ENCODE assay signal across 2 cellular contexts in the genomic region with DNA sequence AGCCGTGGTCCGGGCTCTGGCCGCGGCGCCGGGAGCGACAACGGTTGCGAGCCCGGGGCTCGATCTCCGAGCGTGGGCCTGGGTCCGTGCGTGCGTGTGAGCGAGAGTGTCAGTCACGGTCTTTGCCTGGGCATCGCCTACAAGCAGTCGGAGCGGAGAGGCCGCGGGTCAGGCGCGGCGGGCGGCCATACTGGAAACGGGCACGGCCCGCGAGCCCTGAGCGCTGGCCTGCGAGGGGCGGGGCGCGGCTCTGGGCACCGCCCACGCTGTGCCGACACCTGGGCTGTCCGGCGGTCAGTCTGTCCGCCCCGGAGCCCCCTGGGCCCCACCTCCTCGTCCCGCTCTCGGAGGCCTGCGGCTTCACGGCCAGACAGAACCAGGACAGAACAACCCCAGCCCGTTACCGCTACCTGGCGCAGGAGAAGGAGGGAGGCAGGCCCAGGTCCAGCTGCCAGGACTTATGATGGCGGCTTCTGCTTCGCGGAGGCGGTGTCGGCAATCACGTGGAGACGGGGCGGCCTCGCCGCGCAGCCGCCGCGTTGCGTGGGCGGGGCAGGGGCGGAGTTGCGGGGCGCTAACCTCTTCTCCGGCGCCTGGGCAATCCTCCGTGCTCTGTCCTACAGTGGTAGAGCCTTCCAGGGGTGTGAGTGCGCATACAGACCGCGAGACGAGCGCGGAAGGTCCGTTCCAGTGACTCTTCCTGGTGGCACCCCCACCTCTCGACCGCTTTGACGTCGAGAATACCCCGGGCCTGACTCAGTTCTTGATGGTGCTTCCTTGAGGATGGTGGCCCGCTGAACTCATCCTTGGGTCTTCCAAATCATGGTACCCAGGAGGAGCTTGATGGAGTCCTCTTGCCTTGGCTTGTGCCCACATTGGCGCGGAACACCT.
TF ChIP-seq lines count a peak whose summit lies in the region.

A gene with protein sequence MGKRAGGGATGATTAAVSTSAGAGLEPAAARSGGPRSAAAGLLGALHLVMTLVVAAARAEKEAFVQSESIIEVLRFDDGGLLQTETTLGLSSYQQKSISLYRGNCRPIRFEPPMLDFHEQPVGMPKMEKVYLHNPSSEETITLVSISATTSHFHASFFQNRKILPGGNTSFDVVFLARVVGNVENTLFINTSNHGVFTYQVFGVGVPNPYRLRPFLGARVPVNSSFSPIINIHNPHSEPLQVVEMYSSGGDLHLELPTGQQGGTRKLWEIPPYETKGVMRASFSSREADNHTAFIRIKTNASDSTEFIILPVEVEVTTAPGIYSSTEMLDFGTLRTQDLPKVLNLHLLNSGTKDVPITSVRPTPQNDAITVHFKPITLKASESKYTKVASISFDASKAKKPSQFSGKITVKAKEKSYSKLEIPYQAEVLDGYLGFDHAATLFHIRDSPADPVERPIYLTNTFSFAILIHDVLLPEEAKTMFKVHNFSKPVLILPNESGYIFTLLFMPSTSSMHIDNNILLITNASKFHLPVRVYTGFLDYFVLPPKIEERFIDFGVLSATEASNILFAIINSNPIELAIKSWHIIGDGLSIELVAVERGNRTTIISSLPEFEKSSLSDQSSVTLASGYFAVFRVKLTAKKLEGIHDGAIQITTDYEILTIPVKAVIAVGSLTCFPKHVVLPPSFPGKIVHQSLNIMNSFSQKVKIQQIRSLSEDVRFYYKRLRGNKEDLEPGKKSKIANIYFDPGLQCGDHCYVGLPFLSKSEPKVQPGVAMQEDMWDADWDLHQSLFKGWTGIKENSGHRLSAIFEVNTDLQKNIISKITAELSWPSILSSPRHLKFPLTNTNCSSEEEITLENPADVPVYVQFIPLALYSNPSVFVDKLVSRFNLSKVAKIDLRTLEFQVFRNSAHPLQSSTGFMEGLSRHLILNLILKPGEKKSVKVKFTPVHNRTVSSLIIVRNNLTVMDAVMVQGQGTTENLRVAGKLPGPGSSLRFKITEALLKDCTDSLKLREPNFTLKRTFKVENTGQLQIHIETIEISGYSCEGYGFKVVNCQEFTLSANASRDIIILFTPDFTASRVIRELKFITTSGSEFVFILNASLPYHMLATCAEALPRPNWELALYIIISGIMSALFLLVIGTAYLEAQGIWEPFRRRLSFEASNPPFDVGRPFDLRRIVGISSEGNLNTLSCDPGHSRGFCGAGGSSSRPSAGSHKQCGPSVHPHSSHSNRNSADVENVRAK (N-terminal part only) (minus strand): TSS at position 215 of the 891 bp plus-strand sequence. CDS start 286 bp downstream, outside the sequence.

TF ChIP-seq in IMR-90, 13 proteins besides CTCF, POLR2A, EP300 and RAD21:
- TF ChIP-seq RCOR1 (IDR thresholded peaks at IDR 0.05; ENCODE audit: insufficient replicate concordance, low read length) (peak; percentile 57), MAZ (IDR thresholded peaks at IDR 0.05; ENCODE audit: borderline replicate concordance, low read depth, low read length) (peak; percentile 77), FOS (IDR thresholded peaks at IDR 0.05; ENCODE audit: low read depth, low read length) (0 out of 2 replicates have a peak, but pooled peaks have one; percentile 30), MXI1 (IDR thresholded peaks at IDR 0.05; ENCODE audit: borderline replicate concordance, low read depth, low read length) (peak; percentile 67; the same call in 1 of the 2 replicates), NFE2L2 (IDR thresholded peaks at IDR 0.05; ENCODE audit: low read depth, low read length) (no peak), BHLHE40 (IDR thresholded peaks at IDR 0.05; ENCODE audit: low read depth, low read length) (peak; percentile 79), CEBPB (IDR thresholded peaks at IDR 0.05; ENCODE audit: low read depth, low read length) (0 out of 2 replicates have a peak, but pooled peaks have one; percentile 28), MAFK (IDR thresholded peaks at IDR 0.05; ENCODE audit: low read depth, low read length) (no peak)
- TF ChIP-seq, protein P1, sequence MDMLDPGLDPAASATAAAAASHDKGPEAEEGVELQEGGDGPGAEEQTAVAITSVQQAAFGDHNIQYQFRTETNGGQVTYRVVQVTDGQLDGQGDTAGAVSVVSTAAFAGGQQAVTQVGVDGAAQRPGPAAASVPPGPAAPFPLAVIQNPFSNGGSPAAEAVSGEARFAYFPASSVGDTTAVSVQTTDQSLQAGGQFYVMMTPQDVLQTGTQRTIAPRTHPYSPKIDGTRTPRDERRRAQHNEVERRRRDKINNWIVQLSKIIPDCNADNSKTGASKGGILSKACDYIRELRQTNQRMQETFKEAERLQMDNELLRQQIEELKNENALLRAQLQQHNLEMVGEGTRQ (IDR thresholded peaks at IDR 0.05; ENCODE audit: low read depth, low read length) = peak; percentile 98

TF ChIP-seq in endothelial cell of umbilical vein, 7 proteins besides CTCF, POLR2A, EP300 and RAD21:
- TF ChIP-seq FOS (IDR thresholded peaks at IDR 0.05; ENCODE audit: borderline replicate concordance, insufficient read depth, low read length) (no peak), POLR2AphosphoS5 (IDR thresholded peaks at IDR 0.05; ENCODE audit: insufficient read depth, low read depth, low read length) (no peak), MYC (IDR thresholded peaks at IDR 0.05; ENCODE audit: low read depth, low read length) (no peak), GATA2 (IDR thresholded peaks at IDR 0.05; ENCODE audit: insufficient read depth, insufficient read length, low read depth, low read length) (no peak)
- TF ChIP-seq, protein P2, sequence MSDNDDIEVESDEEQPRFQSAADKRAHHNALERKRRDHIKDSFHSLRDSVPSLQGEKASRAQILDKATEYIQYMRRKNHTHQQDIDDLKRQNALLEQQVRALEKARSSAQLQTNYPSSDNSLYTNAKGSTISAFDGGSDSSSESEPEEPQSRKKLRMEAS (IDR thresholded peaks at IDR 0.05; ENCODE audit: insufficient read depth, insufficient read length) = peak; percentile 94
